In genomic region chr11:3723014-3723708, GRCh38 we compare ENCODE assay signal across 10 cellular contexts. TPM values are rescaled to one million over a fixed set of nuclear protein-coding genes. Genes with fewer than 3 reads are reported as not detected.
DNase-seq lines count a peak whose midpoint lies in the region; ATAC-seq and TF ChIP-seq lines count a peak whose summit lies in the region.
"Had no signal": no experiment of that assay in that cellular context is flagged by ENCODE, and none has a peak within 500 bp of the region (broad histone marks: within the 10 kb centered on the region; RNA-seq: fewer than 3 reads in every experiment).

No MANE protein-coding gene starts in this region.

- H3K27me3 Mint-ChIP-seq in activated T-helper 17 cell treated with anti-CD3 and anti-CD28 coated beads, Interleukin-2, amount 50 U/mL, for 72 hours = no peaks in the 10 kb centered on the region

- no peak overlapping the region for H3K4me3 Mint-ChIP-seq in activated T-helper 17 cell treated with anti-CD3 and anti-CD28 coated beads, Interleukin-2, amount 50 U/mL, for 72 hours
- H3K4me3 Mint-ChIP-seq: activated naive CD4-positive, alpha-beta T cell treated with anti-CD3 and anti-CD28 coated beads for 36 hours had no signal

- no peak overlapping the region for H3K4me3 ChIP-seq in HL-60 (replicated peaks; ENCODE audit: insufficient read depth, low read length)
- H3K4me3 ChIP-seq in gastroesophageal sphincter = no peak overlapping the region
- H3K4me3 ChIP-seq in upper lobe of right lung = no peak overlapping the region

- no peak for TF ChIP-seq CTCF in HL-60 (IDR thresholded peaks at IDR 0.05; ENCODE audit: insufficient read depth, low read length)
- TF ChIP-seq CTCF in gastroesophageal sphincter (IDR thresholded peaks at IDR 0.05) = no peak
- no peak for TF ChIP-seq CTCF in upper lobe of right lung (IDR thresholded peaks at IDR 0.05)

- ATAC-seq in SK-N-SH treated with all-trans-retinoic acid at 6 μM for 48 hours = peak; percentile 99
- ATAC-seq in gastroesophageal sphincter = peak; percentile 71
- ATAC-seq in upper lobe of right lung = peak; percentile 77
- no peak for ATAC-seq in GM21390 (IDR thresholded peaks at IDR 0.05; ENCODE audit: unreplicated experiment)
- ATAC-seq in activated T-helper 17 cell treated with anti-CD3 and anti-CD28 coated beads, Interleukin-2, amount 50 U/mL, for 72 hours (replicated peaks) = no peak

- no peak for TF ChIP-seq POLR2A in gastroesophageal sphincter (IDR thresholded peaks at IDR 0.05)

- 52 to 72% methylated on average over 6 of the region's 6 CpGs for WGBS in gastroesophageal sphincter (ENCODE audit: low coverage in 1 of 2), 2 donors

- H3K36me3 ChIP-seq in gastroesophageal sphincter (peaks cover 0 to 98% of the 10 kb centered on the region in 2 donors), upper lobe of right lung (peaks cover 99% of the 10 kb centered on the region)

- H3K9me3 ChIP-seq in gastroesophageal sphincter = no peaks in the 10 kb centered on the region
- H3K9me3 ChIP-seq in upper lobe of right lung = no peaks in the 10 kb centered on the region

- no peak for TF ChIP-seq EP300 in gastroesophageal sphincter (IDR thresholded peaks at IDR 0.05)

- H3K9me3 Mint-ChIP-seq in activated T-helper 17 cell treated with anti-CD3 and anti-CD28 coated beads, Interleukin-2, amount 50 U/mL, for 72 hours = no peaks in the 10 kb centered on the region
- H3K9me3 Mint-ChIP-seq: activated naive CD4-positive, alpha-beta T cell treated with anti-CD3 and anti-CD28 coated beads for 36 hours had no signal

- intact Hi-C loops in upper lobe of right lung (cut with DNase I) = loop anchor here (5.0 kb wide), 1 partner anchor 44 kb away; no protein-coding TSS in a partner anchor

- H3K27ac ChIP-seq in HL-60 (replicated peaks) = peak overlapping the region; percentile 51
- no peak overlapping the region for H3K27ac ChIP-seq in gastroesophageal sphincter
- peak overlapping the region; percentile 37 for H3K27ac ChIP-seq in upper lobe of right lung

- no peak overlapping the region for H3K27ac Mint-ChIP-seq in activated T-helper 17 cell treated with anti-CD3 and anti-CD28 coated beads, Interleukin-2, amount 50 U/mL, for 72 hours
- H3K27ac Mint-ChIP-seq: activated naive CD4-positive, alpha-beta T cell treated with anti-CD3 and anti-CD28 coated beads for 36 hours had no signal

- H3K27me3 ChIP-seq in HL-60 (ENCODE audit: insufficient read depth, poor library complexity, severe bottlenecking) (no peaks in the 10 kb centered on the region), gastroesophageal sphincter (no peaks in the 10 kb centered on the region), upper lobe of right lung (no peaks in the 10 kb centered on the region)

- peaks cover 100% of the 10 kb centered on the region for H3K36me3 Mint-ChIP-seq in activated T-helper 17 cell treated with anti-CD3 and anti-CD28 coated beads, Interleukin-2, amount 50 U/mL, for 72 hours (ENCODE audit: low read depth)

- DNase-seq in HL-60 (ENCODE audit: low read depth in 1 of 2, low spot score in 1 of 2) (peak; percentile 59 to 81), upper lobe of right lung (no peak), NCI-H524 treated with DMSO at 0.1 percent for 48 hours (lab: John Stamatoyannopoulos, UW) (no peak)
- DNase-seq: activated naive CD4-positive, alpha-beta T cell treated with anti-CD3 and anti-CD28 coated beads for 36 hours; foreskin melanocyte; NCI-H446 had no signal

- H3K4me1 ChIP-seq in gastroesophageal sphincter = peaks cover 0 to 4% (median 0%) of the 10 kb centered on the region in 3 donors
- no peaks in the 10 kb centered on the region for H3K4me1 ChIP-seq in upper lobe of right lung

- H3K4me1 Mint-ChIP-seq in activated T-helper 17 cell treated with anti-CD3 and anti-CD28 coated beads, Interleukin-2, amount 50 U/mL, for 72 hours = peaks cover 3% of the 10 kb centered on the region

TF ChIP-seq in SK-N-SH treated with all-trans-retinoic acid at 6 μM for 48 hours, 23 proteins besides CTCF, POLR2A, EP300 and RAD21:
- TF ChIP-seq TOX (CRISPR knock-in tag; IDR thresholded peaks at IDR 0.05; ENCODE audit: borderline replicate concordance) (peak; percentile 43; the same call in 1 of the 2 replicates), PATZ1 (CRISPR knock-in tag; IDR thresholded peaks at IDR 0.05; ENCODE audit: borderline replicate concordance) (no peak), ISL1 (CRISPR knock-in tag; IDR thresholded peaks at IDR 0.05) (peak; percentile 47), TCF4 (CRISPR knock-in tag; IDR thresholded peaks at IDR 0.05; ENCODE audit: borderline replicate concordance) (peak; percentile 48; the same call in 1 of the 2 replicates), ZC3H10 (CRISPR knock-in tag; IDR thresholded peaks at IDR 0.05) (peak; percentile 53; the same call in 1 of the 2 replicates), PPARA (CRISPR knock-in tag; IDR thresholded peaks at IDR 0.05; ENCODE audit: borderline replicate concordance) (no peak), CREB5 (CRISPR knock-in tag; IDR thresholded peaks at IDR 0.05; ENCODE audit: low read depth) (no peak), ZFP30 (CRISPR knock-in tag; IDR thresholded peaks at IDR 0.05) (no peak)
TF ChIP-seq in SK-N-SH treated with all-trans-retinoic acid at 6 μM for 48 hours: peak in this region for 4.

RNA-seq across cellular contexts. Expression of gene CHRNA10, which starts 52.0 kb away (rescaled TPM):
- total RNA-seq in gastroesophageal sphincter = under 1 TPM in 3 of 4 donors, not detected in 1; 0.19 to 0.78 (median 0.67) TPM
- total RNA-seq in upper lobe of right lung = 1.2 TPM
- total RNA-seq in activated T-helper 17 cell treated with anti-CD3 and anti-CD28 coated beads, Interleukin-2, amount 50 U/mL, for 72 hours = 1 to 10 TPM; 3.0 to 4.6 TPM

Comparison
In these comparisons a context has a peak if more than half of its experiments do, and no peak if none do; other contexts are left out.
1. DNase-seq: peak in HL-60 (2 of 2); none in upper lobe of right lung (single experiment) and NCI-H524 treated with DMSO at 0.1 percent for 48 hours (single experiment).
2. H3K27ac ChIP-seq: peak in HL-60 (single experiment) and upper lobe of right lung (single experiment); none in gastroesophageal sphincter (0 of 4).
3. ATAC-seq: peak in SK-N-SH treated with all-trans-retinoic acid at 6 μM for 48 hours (single experiment), gastroesophageal sphincter (single experiment) and upper lobe of right lung (single experiment); none in GM21390 (single experiment) and activated T-helper 17 cell treated with anti-CD3 and anti-CD28 coated beads, Interleukin-2, amount 50 U/mL, for 72 hours (single experiment).